Comparison of ENCODE assay signal across 38 cellular contexts in the genomic region with DNA sequence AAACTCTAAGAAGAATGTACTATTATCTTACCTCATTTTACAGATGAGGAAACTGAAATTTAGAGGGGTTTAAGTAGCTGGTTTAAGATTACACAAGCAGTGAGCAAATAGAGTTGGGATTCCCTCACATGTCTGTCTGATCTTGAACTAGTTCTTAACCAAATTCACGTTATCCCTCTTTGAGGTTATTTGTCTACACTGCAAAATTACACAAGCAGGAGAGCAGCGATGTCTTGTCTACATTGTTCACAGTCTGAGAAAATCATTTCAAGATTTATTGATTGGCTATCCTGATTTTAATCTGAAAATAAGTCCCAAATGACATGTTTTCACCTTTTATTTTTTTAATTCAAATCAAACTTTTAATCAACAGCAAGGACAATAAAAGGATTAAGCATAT. TPM values are rescaled to one million over a fixed set of nuclear protein-coding genes. Genes with fewer than 3 reads are reported as not detected.
"Had no signal": no experiment of that assay in that cellular context is flagged by ENCODE, and none has a peak within 500 bp of the region (broad histone marks: within the 10 kb centered on the region; RNA-seq: fewer than 3 reads in every experiment).

No MANE protein-coding gene starts in this region.

- H3K4me1 ChIP-seq: ascending aorta, breast epithelium had no signal

- DNase-seq: activated B cell treated with CpG ODN at 0.5 μM for 24 hours; activated CD4-positive, alpha-beta memory T cell treated with anti-CD3 and anti-CD28 coated beads for 36 hours; activated CD4-positive, alpha-beta T cell treated with anti-CD3 and anti-CD28 coated beads for 4 hours; activated CD4-positive, alpha-beta T cell treated with anti-CD3 and anti-CD28 coated beads, Interleukin-2, amount 10 ng/mL, durations not matched to agents 24 days and 14 days; activated CD4-positive, alpha-beta T cell treated with anti-CD3 and anti-CD28 coated beads, Interleukin-2, amount 50 U/mL, for 1 hour; activated CD4-positive, alpha-beta T cell treated with anti-CD3 and anti-CD28 coated beads, Interleukin-2, amount 50 U/mL, for 4 hours; activated CD4-positive, CD25-positive, alpha-beta regulatory T cell treated with anti-CD3 and anti-CD28 coated beads, Interleukin-2, amount 50 U/mL, for 72 hours; activated CD8-positive, alpha-beta memory T cell treated with anti-CD3 and anti-CD28 coated beads, Interleukin-2, amount 50 U/mL, for 4 hours; activated CD8-positive, alpha-beta T cell treated with anti-CD3 and anti-CD28 coated beads for 36 hours; activated effector memory CD4-positive, alpha-beta T cell treated with Interleukin-2 at 50 U/mL for 16 hours; activated gamma-delta T cell; activated naive CD4-positive, alpha-beta T cell treated with anti-CD3 and anti-CD28 coated beads, Interleukin-2, amount 10 ng/mL, durations not matched to agents 7 days and 5 days; activated naive CD4-positive, alpha-beta T cell treated with Interleukin-2 at 50 U/mL for 16 hours; activated naive CD8-positive, alpha-beta T cell treated with anti-CD3 and anti-CD28 coated beads, Interleukin-2, amount 10 ng/mL, durations not matched to agents 7 days and 5 days; activated naive CD8-positive, alpha-beta T cell treated with anti-CD3 and anti-CD28 coated beads, Interleukin-2, amount 50 U/mL, for 24 hours; activated T-cell treated with anti-CD3 and anti-CD28 coated beads for 4 hours; activated T-cell treated with anti-CD3 and anti-CD28 coated beads, Interleukin-2, amount 50 U/mL, for 1 hour; activated T-cell treated with anti-CD3 and anti-CD28 coated beads, Interleukin-2, amount 50 U/mL, for 4 hours; activated T-cell treated with anti-CD3 and anti-CD28 coated beads, Interleukin-2, amount 50 U/mL, for 72 hours; amygdala; anterior cingulate cortex; body of pancreas; brain microvascular endothelial cell; central memory CD4-positive, alpha-beta T cell; T-helper 1 cell; T-helper 2 cell; T-helper 9 cell had no signal

- H3K27ac ChIP-seq: ascending aorta, body of pancreas, brain microvascular endothelial cell, breast epithelium, VCaP had no signal

- H3K27me3 Mint-ChIP-seq: activated B cell treated with CpG ODN at 0.5 μM for 24 hours; activated CD4-positive, alpha-beta memory T cell treated with anti-CD3 and anti-CD28 coated beads for 36 hours; activated CD4-positive, alpha-beta T cell treated with anti-CD3 and anti-CD28 coated beads, Interleukin-2, amount 10 ng/mL, durations not matched to agents 24 days and 14 days; activated naive CD4-positive, alpha-beta T cell treated with anti-CD3 and anti-CD28 coated beads, Interleukin-2, amount 10 ng/mL, durations not matched to agents 7 days and 5 days; activated naive CD8-positive, alpha-beta T cell treated with anti-CD3 and anti-CD28 coated beads, Interleukin-2, amount 10 ng/mL, durations not matched to agents 7 days and 5 days had no signal

- H3K9me3 Mint-ChIP-seq: activated B cell treated with CpG ODN at 0.5 μM for 24 hours; activated CD4-positive, alpha-beta memory T cell treated with anti-CD3 and anti-CD28 coated beads for 36 hours; activated CD8-positive, alpha-beta T cell treated with anti-CD3 and anti-CD28 coated beads for 36 hours; activated naive CD4-positive, alpha-beta T cell treated with anti-CD3 and anti-CD28 coated beads, Interleukin-2, amount 50 U/mL, for 24 hours had no signal

- ATAC-seq: activated CD8-positive, alpha-beta T cell treated with anti-CD3 and anti-CD28 coated beads for 36 hours; activated naive CD8-positive, alpha-beta T cell treated with anti-CD3 and anti-CD28 coated beads, Interleukin-2, amount 50 U/mL, for 24 hours; activated T-cell treated with anti-CD3 and anti-CD28 coated beads, Interleukin-2, amount 50 U/mL, for 4 hours; activated T-cell treated with anti-CD3 and anti-CD28 coated beads, Interleukin-2, amount 50 U/mL, for 72 hours; body of pancreas had no signal

- H3K4me3 ChIP-seq: ascending aorta, body of pancreas, breast epithelium had no signal

- H3K27me3 ChIP-seq: ascending aorta, body of pancreas, brain microvascular endothelial cell, breast epithelium had no signal

- H3K9me3 ChIP-seq: ascending aorta, body of pancreas, breast epithelium had no signal

- H3K4me1 Mint-ChIP-seq: activated B cell treated with CpG ODN at 0.5 μM for 24 hours; activated CD4-positive, alpha-beta T cell treated with anti-CD3 and anti-CD28 coated beads, Interleukin-2, amount 10 ng/mL, durations not matched to agents 24 days and 14 days; activated naive CD4-positive, alpha-beta T cell treated with anti-CD3 and anti-CD28 coated beads, Interleukin-2, amount 10 ng/mL, durations not matched to agents 7 days and 5 days; activated naive CD4-positive, alpha-beta T cell treated with anti-CD3 and anti-CD28 coated beads, Interleukin-2, amount 50 U/mL, for 24 hours; activated naive CD8-positive, alpha-beta T cell treated with anti-CD3 and anti-CD28 coated beads, Interleukin-2, amount 10 ng/mL, durations not matched to agents 7 days and 5 days; activated naive CD8-positive, alpha-beta T cell treated with anti-CD3 and anti-CD28 coated beads, Interleukin-2, amount 50 U/mL, for 24 hours had no signal

- H3K4me3 Mint-ChIP-seq: activated B cell treated with CpG ODN at 0.5 μM for 24 hours; activated CD4-positive, alpha-beta memory T cell treated with anti-CD3 and anti-CD28 coated beads for 36 hours; activated CD4-positive, alpha-beta T cell treated with anti-CD3 and anti-CD28 coated beads, Interleukin-2, amount 10 ng/mL, durations not matched to agents 24 days and 14 days; activated CD8-positive, alpha-beta T cell treated with anti-CD3 and anti-CD28 coated beads for 36 hours; activated naive CD4-positive, alpha-beta T cell treated with anti-CD3 and anti-CD28 coated beads, Interleukin-2, amount 10 ng/mL, durations not matched to agents 7 days and 5 days; activated naive CD4-positive, alpha-beta T cell treated with anti-CD3 and anti-CD28 coated beads, Interleukin-2, amount 50 U/mL, for 24 hours; activated naive CD8-positive, alpha-beta T cell; activated naive CD8-positive, alpha-beta T cell treated with anti-CD3 and anti-CD28 coated beads, Interleukin-2, amount 10 ng/mL, durations not matched to agents 7 days and 5 days; activated naive CD8-positive, alpha-beta T cell treated with anti-CD3 and anti-CD28 coated beads, Interleukin-2, amount 50 U/mL, for 24 hours; activated T-cell treated with anti-CD3 and anti-CD28 coated beads, Interleukin-2, amount 50 U/mL, for 4 hours; activated T-cell treated with anti-CD3 and anti-CD28 coated beads, Interleukin-2, amount 50 U/mL, for 72 hours; activated T-helper 1 cell treated with anti-CD3 and anti-CD28 coated beads, Interleukin-12 subunit alpha, Interleukin-12 subunit beta, Interleukin-2, Interleukin-4 antibody, amounts not matched to agents 30 ng/mL and 10 ng/mL and 1 ng/mL, durations not matched to agents 14 hours and 24 hours and 36 hours; T-helper 1 cell treated with Interleukin-12 subunit alpha and Interleukin-12 subunit beta and Interleukin-4 antibody, amounts not matched to agents 30 μg/mL and 1 μg/mL, for 36 hours; T-helper 2 cell treated with Interferon-gamma antibody and Interleukin-4, amounts not matched to agents 5 μg/mL and 100 μg/mL, for 36 hours had no signal

- H3K36me3 ChIP-seq: ascending aorta, brain microvascular endothelial cell, breast epithelium had no signal

- FAIRE-seq: TTC549 had no signal

- H3K27ac Mint-ChIP-seq: activated B cell treated with CpG ODN at 0.5 μM for 24 hours; activated CD4-positive, alpha-beta memory T cell treated with anti-CD3 and anti-CD28 coated beads for 36 hours; activated CD4-positive, alpha-beta T cell treated with anti-CD3 and anti-CD28 coated beads, Interleukin-2, amount 10 ng/mL, durations not matched to agents 24 days and 14 days; activated CD8-positive, alpha-beta T cell treated with anti-CD3 and anti-CD28 coated beads for 36 hours; activated naive CD4-positive, alpha-beta T cell treated with anti-CD3 and anti-CD28 coated beads, Interleukin-2, amount 10 ng/mL, durations not matched to agents 7 days and 5 days; activated naive CD4-positive, alpha-beta T cell treated with anti-CD3 and anti-CD28 coated beads, Interleukin-2, amount 50 U/mL, for 24 hours; activated naive CD8-positive, alpha-beta T cell; activated naive CD8-positive, alpha-beta T cell treated with anti-CD3 and anti-CD28 coated beads, Interleukin-2, amount 10 ng/mL, durations not matched to agents 7 days and 5 days; activated naive CD8-positive, alpha-beta T cell treated with anti-CD3 and anti-CD28 coated beads, Interleukin-2, amount 50 U/mL, for 24 hours; activated T-cell treated with anti-CD3 and anti-CD28 coated beads, Interleukin-2, amount 50 U/mL, for 72 hours; activated T-helper 1 cell treated with anti-CD3 and anti-CD28 coated beads, Interleukin-12 subunit alpha, Interleukin-12 subunit beta, Interleukin-2, Interleukin-4 antibody, amounts not matched to agents 30 ng/mL and 10 ng/mL and 1 ng/mL, durations not matched to agents 14 hours and 24 hours and 36 hours; activated T-helper 2 cell treated with anti-CD3 and anti-CD28 coated beads, Interferon-gamma antibody, Interleukin-2, Interleukin-4, amounts not matched to agents 10 μg/mL and 5 μg/mL and 100 μg/mL, durations not matched to agents 14 hours and 24 hours and 36 hours; T-helper 1 cell treated with Interleukin-12 subunit alpha and Interleukin-12 subunit beta and Interleukin-4 antibody, amounts not matched to agents 30 μg/mL and 1 μg/mL, for 36 hours; T-helper 2 cell treated with Interferon-gamma antibody and Interleukin-4, amounts not matched to agents 5 μg/mL and 100 μg/mL, for 36 hours had no signal

- H3K36me3 Mint-ChIP-seq: activated CD4-positive, alpha-beta memory T cell treated with anti-CD3 and anti-CD28 coated beads for 36 hours; activated naive CD4-positive, alpha-beta T cell treated with anti-CD3 and anti-CD28 coated beads, Interleukin-2, amount 10 ng/mL, durations not matched to agents 7 days and 5 days; activated naive CD4-positive, alpha-beta T cell treated with anti-CD3 and anti-CD28 coated beads, Interleukin-2, amount 50 U/mL, for 24 hours; activated naive CD8-positive, alpha-beta T cell; activated naive CD8-positive, alpha-beta T cell treated with anti-CD3 and anti-CD28 coated beads, Interleukin-2, amount 10 ng/mL, durations not matched to agents 7 days and 5 days had no signal

RNA-seq across cellular contexts. Expression of a gene that starts 56.9 kb away (rescaled TPM):
- total RNA-seq: activated CD4-positive, alpha-beta memory T cell treated with anti-CD3 and anti-CD28 coated beads for 36 hours; activated CD4-positive, alpha-beta T cell treated with anti-CD3 and anti-CD28 coated beads, Interleukin-2, amount 10 ng/mL, durations not matched to agents 24 days and 14 days; activated CD8-positive, alpha-beta memory T cell treated with anti-CD3 and anti-CD28 coated beads for 36 hours; activated CD8-positive, alpha-beta T cell treated with anti-CD3 and anti-CD28 coated beads for 36 hours; activated naive CD8-positive, alpha-beta T cell treated with anti-CD3 and anti-CD28 coated beads, Interleukin-2, amount 10 ng/mL, durations not matched to agents 7 days and 5 days; activated T-cell treated with anti-CD3 and anti-CD28 coated beads, Interleukin-2, amount 50 U/mL, for 72 hours; activated T-helper 1 cell treated with anti-CD3 and anti-CD28 coated beads, Interleukin-12 subunit alpha, Interleukin-12 subunit beta, Interleukin-2, Interleukin-4 antibody, amounts not matched to agents 30 ng/mL and 10 ng/mL and 1 ng/mL, durations not matched to agents 14 hours and 24 hours and 36 hours; activated T-helper 2 cell treated with anti-CD3 and anti-CD28 coated beads, Interferon-gamma antibody, Interleukin-2, Interleukin-4, amounts not matched to agents 10 μg/mL and 5 μg/mL and 100 μg/mL, durations not matched to agents 14 hours and 24 hours and 36 hours had no signal
